ENCODE assay signal across 15 cellular contexts in genomic region chr20:5751856-5752255, GRCh38. TPM values are rescaled to one million over a fixed set of nuclear protein-coding genes. Genes with fewer than 3 reads are reported as not detected.
DNase-seq lines count a peak whose midpoint lies in the region; ATAC-seq and TF ChIP-seq lines count a peak whose summit lies in the region.
"Had no signal": no experiment of that assay in that cellular context is flagged by ENCODE, and none has a peak within 500 bp of the region (broad histone marks: within the 10 kb centered on the region; RNA-seq: fewer than 3 reads in every experiment).

No MANE protein-coding gene starts in this region.

- H3K4me2 ChIP-seq in IMR-90 (ENCODE audit: low read depth, low read length), result no peak overlapping the region
- no peak overlapping the region for H3K4me2 ChIP-seq in mammary epithelial cell (ENCODE audit: insufficient read depth, low read depth, low read length)

- no peak overlapping the region for H2BK5ac ChIP-seq in IMR-90 (ENCODE audit: low read depth, low read length, poor library complexity, severe bottlenecking)

- H2AFZ ChIP-seq in IMR-90 (replicated peaks; ENCODE audit: low read length, poor library complexity) (no peak overlapping the region), mammary epithelial cell (ENCODE audit: low read depth, low read length) (no peak overlapping the region)

- dilution Hi-C loops in IMR-90 (cut with HindIII; ENCODE audit: low sequenced_read_pairs, unreplicated experiment) (no loop called here), mammary epithelial cell (cut with HindIII; ENCODE audit: low sequenced_read_pairs) (no loop called here)

- H3K23ac ChIP-seq in IMR-90 (ENCODE audit: low read depth, low read length), result no peak overlapping the region

- H3K27ac Mint-ChIP-seq in CD4-positive, CD25-positive, alpha-beta regulatory T cell, result peak overlapping the region in 1 of 3 donors; percentile 84

- peaks cover 12 to 52% (median 34%) of the 10 kb centered on the region in 4 donors for H3K4me1 Mint-ChIP-seq in CD4-positive, CD25-positive, alpha-beta regulatory T cell

- peak overlapping the region; percentile 18 for H3K4me3 ChIP-seq in CD4-positive, CD25-positive, alpha-beta regulatory T cell (ENCODE audit: low read depth, low read length)
- H3K4me3 ChIP-seq in IMR-90 (ENCODE audit: insufficient read depth, low read depth, low read length), result no peak overlapping the region
- peak overlapping the region in 1 of 4 donors; percentile 64 for H3K4me3 ChIP-seq in adrenal gland
- no peak overlapping the region for H3K4me3 ChIP-seq in mucosa of descending colon
- no peak overlapping the region for H3K4me3 ChIP-seq in mammary epithelial cell (replicated peaks in 1 of 3; ENCODE audit: insufficient read depth in 1 of 3, low read depth in 2 of 3, low read length in 3 of 3)

- intact Hi-C loops in IMR-90 (cut with micrococcal nuclease) (no loop called here), adrenal gland (cut with DNase I) (no loop called here), mucosa of descending colon (cut with DNase I, micrococcal nuclease) (no loop called here), mammary epithelial cell (cut with micrococcal nuclease) (no loop called here)

- no peak overlapping the region for H2BK20ac ChIP-seq in IMR-90 (ENCODE audit: low read depth, low read length)

- no peak overlapping the region for H2BK15ac ChIP-seq in IMR-90 (ENCODE audit: low read depth, low read length)

- H3K4me3 Mint-ChIP-seq in CD4-positive, CD25-positive, alpha-beta regulatory T cell, result peak overlapping the region; percentile 56 to 90 (median 89)

- peaks cover 21% of the 10 kb centered on the region for H3K4me1 ChIP-seq in CD4-positive, CD25-positive, alpha-beta regulatory T cell (ENCODE audit: control insufficient read depth, insufficient read depth, low read length, poor library complexity, severe bottlenecking)
- H3K4me1 ChIP-seq in IMR-90 (ENCODE audit: control insufficient read depth, insufficient read depth, low read length), result peaks cover 3% of the 10 kb centered on the region; the same call in 1 of the 2 replicates
- peaks cover 10 to 18% of the 10 kb centered on the region in 2 donors for H3K4me1 ChIP-seq in adrenal gland (replicated peaks in 1 of 2)
- H3K4me1 ChIP-seq in mucosa of descending colon (ENCODE audit: low read depth), result peaks cover 9% of the 10 kb centered on the region
- peaks cover 3% of the 10 kb centered on the region for H3K4me1 ChIP-seq in mammary epithelial cell (ENCODE audit: insufficient read depth, low read length)

- H3K9ac ChIP-seq in IMR-90 (ENCODE audit: low read depth, low read length) (no peak overlapping the region), mammary epithelial cell (ENCODE audit: insufficient read depth, low read length) (no peak overlapping the region)

- H4K5ac ChIP-seq in IMR-90 (ENCODE audit: low read depth, low read length), result peak overlapping the region; percentile 59; the same call in 1 of the 2 replicates

- no peaks in the 10 kb centered on the region for H3K9me3 Mint-ChIP-seq in CD4-positive, CD25-positive, alpha-beta regulatory T cell

- no peak for ATAC-seq in CD4-positive, CD25-positive, alpha-beta regulatory T cell (ENCODE audit: low read depth in 2 of 2)
- ATAC-seq in IMR-90 (ENCODE audit: low read depth) (no peak), mucosa of descending colon (peak; percentile 57), HG03439 (IDR thresholded peaks at IDR 0.05; ENCODE audit: unreplicated experiment) (no peak)
- ATAC-seq: HepG2, sciatic nerve had no signal

- H3K27me3 Mint-ChIP-seq in CD4-positive, CD25-positive, alpha-beta regulatory T cell, result peaks cover 1% of the 10 kb centered on the region

- H3K36me3 Mint-ChIP-seq in CD4-positive, CD25-positive, alpha-beta regulatory T cell, result peaks cover 17% of the 10 kb centered on the region

- TF ChIP-seq CTCF in IMR-90 (conservative IDR thresholded peaks at IDR 0.05; ENCODE audit: low read depth, low read length), result no peak
- TF ChIP-seq CTCF in adrenal gland (IDR thresholded peaks at IDR 0.05), result no peak
- TF ChIP-seq CTCF in mucosa of descending colon (IDR thresholded peaks at IDR 0.05), result no peak
- no peak for TF ChIP-seq CTCF in mammary epithelial cell (conservative IDR thresholded peaks at IDR 0.05 in 1 of 2, IDR thresholded peaks at IDR 0.05 in 1 of 2; ENCODE audit: extremely low read depth in 1 of 2, insufficient read depth in 1 of 2, low read depth in 1 of 2, low read length in 2 of 2)

- H3K27ac ChIP-seq in CD4-positive, CD25-positive, alpha-beta regulatory T cell (ENCODE audit: insufficient read depth, low read length, poor library complexity, severe bottlenecking), result no peak overlapping the region
- H3K27ac ChIP-seq in IMR-90 (ENCODE audit: insufficient read depth, low read length) (no peak overlapping the region), adrenal gland (peak overlapping the region; percentile 82 to 93 (median 86)), mammary epithelial cell (ENCODE audit: insufficient read depth, low read depth, low read length) (no peak overlapping the region)

- no peaks in the 10 kb centered on the region for H3K36me3 ChIP-seq in CD4-positive, CD25-positive, alpha-beta regulatory T cell (ENCODE audit: control insufficient read depth, insufficient read depth, low read length)
- no peaks in the 10 kb centered on the region for H3K36me3 ChIP-seq in IMR-90 (ENCODE audit: control insufficient read depth, insufficient read depth, low read length)
- H3K36me3 ChIP-seq in adrenal gland (replicated peaks in 1 of 2), result no peaks in the 10 kb centered on the region
- H3K36me3 ChIP-seq in mucosa of descending colon (ENCODE audit: low read depth), result no peaks in the 10 kb centered on the region
- no peaks in the 10 kb centered on the region for H3K36me3 ChIP-seq in mammary epithelial cell (ENCODE audit: insufficient read depth, low read length)

- no peak overlapping the region for H3K4ac ChIP-seq in IMR-90 (ENCODE audit: low read depth, low read length)

- H2AK5ac ChIP-seq in IMR-90 (ENCODE audit: low read depth, low read length), result peak overlapping the region; percentile 31

- H3K18ac ChIP-seq in IMR-90 (ENCODE audit: low read depth, low read length), result no peak overlapping the region

- H3K56ac ChIP-seq in IMR-90 (ENCODE audit: extremely low read depth, insufficient read depth, low read length), result no peak overlapping the region

- H3K79me2 ChIP-seq in mammary epithelial cell (ENCODE audit: insufficient read depth, low read length), result no peaks in the 10 kb centered on the region

- H4K91ac ChIP-seq in IMR-90 (ENCODE audit: insufficient read depth, low read depth, low read length), result no peak overlapping the region

- H4K20me1 ChIP-seq in IMR-90 (ENCODE audit: insufficient read depth, low read length) (no peaks in the 10 kb centered on the region), mammary epithelial cell (ENCODE audit: insufficient read depth, low read length) (no peaks in the 10 kb centered on the region)

- H3K9me1 ChIP-seq in IMR-90 (ENCODE audit: insufficient read depth, low read length), result no peaks in the 10 kb centered on the region

- BruUV-seq in IMR-90 (replicated peaks; lab: Mats Ljungman, UMichigan) (no TSS peak), mammary epithelial cell (replicated peaks; lab: Mats Ljungman, UMichigan) (no TSS peak)

- H2AK9ac ChIP-seq in IMR-90 (replicated peaks; ENCODE audit: low read depth, low read length, poor library complexity), result no peak overlapping the region

- TF ChIP-seq RAD21 in IMR-90 (IDR thresholded peaks at IDR 0.05; ENCODE audit: low read length), result no peak

- no peak for DNase-seq in CD4-positive, CD25-positive, alpha-beta regulatory T cell
- DNase-seq in IMR-90 (no peak), adrenal gland (peak; percentile 70 to 94 (median 87)), mucosa of descending colon (no peak), mammary epithelial cell (no peak), NCI-H2081 treated with DMSO at 0.1 percent for 48 hours (lab: John Stamatoyannopoulos, UW) (no peak), hepatic stellate cell (ENCODE audit: low spot score) (no peak)
- DNase-seq: C1 segment of cervical spinal cord, GF-D8, NCI-H1417 treated with DMSO at 0.1 percent for 48 hours, NCI-H524 treated with DMSO at 0.1 percent for 48 hours, substantia nigra had no signal

- POLR2A ChIA-PET in IMR-90 (lab: Charles Lee; ENCODE audit: unreplicated experiment), result no interaction called here

- 94% methylated on average over 3 of the region's 4 CpGs; no CpG with 5 or more reads in 1 of the 2 experiments for WGBS in IMR-90 (ENCODE audit: extremely low coverage in 2 of 2, insufficient read length in 1 of 2), 2 experiments
- whole genome bisulfite sequencing in adrenal gland, 4 donors, result 46 to 56% (median 47%) methylated on average over 4 of the region's 4 CpGs
- WGBS in mammary epithelial cell (ENCODE audit: low coverage, missing lambda C conversion rate), result 100% methylated on average over 4 of the region's 4 CpGs

- H4K8ac ChIP-seq in IMR-90 (ENCODE audit: low read depth in 2 of 2, low read length in 2 of 2), result no peak overlapping the region

- H3K9me3 ChIP-seq in CD4-positive, CD25-positive, alpha-beta regulatory T cell (ENCODE audit: control insufficient read depth in 2 of 2, low read length in 2 of 2), result no peaks in the 10 kb centered on the region
- H3K9me3 ChIP-seq in IMR-90 (ENCODE audit: control insufficient read depth, insufficient read depth, low read length) (no peaks in the 10 kb centered on the region), adrenal gland (replicated peaks in 1 of 3) (no peaks in the 10 kb centered on the region), mucosa of descending colon (no peaks in the 10 kb centered on the region), mammary epithelial cell (replicated peaks; ENCODE audit: insufficient read depth, low read length) (no peaks in the 10 kb centered on the region)

- TF ChIP-seq POLR2A in IMR-90 (IDR thresholded peaks at IDR 0.05; ENCODE audit: low read depth, low read length) (no peak), adrenal gland (IDR thresholded peaks at IDR 0.05) (peak in 1 of 2 donors; percentile 80)

- peaks cover 0 to 7% of the 10 kb centered on the region in 2 experiments; a peak in 1 of 4 replicates for H3K79me1 ChIP-seq in IMR-90 (ENCODE audit: low read depth in 1 of 2, low read length in 2 of 2)

- in situ Hi-C loops in IMR-90 (cut with MboI; ENCODE audit: low sequenced_read_pairs), result no loop called here
- in situ Hi-C loops in mammary epithelial cell (cut with MboI; ENCODE audit: low sequenced_read_pairs in 2 of 2), result no loop called here

- CTCF ChIA-PET in IMR-90 (lab: Yijun Ruan, JAX), result no interaction called here
- CTCF ChIA-PET in mammary epithelial cell (lab: Charles Lee; ENCODE audit: low non-redundant PET), result no interaction called here

- no peak overlapping the region for H2BK120ac ChIP-seq in IMR-90 (ENCODE audit: low read depth, low read length)

- H3K14ac ChIP-seq in IMR-90 (replicated peaks; ENCODE audit: low read depth, low read length), result no peak overlapping the region

- H3K27me3 ChIP-seq in CD4-positive, CD25-positive, alpha-beta regulatory T cell (ENCODE audit: control insufficient read depth, insufficient read depth, low read length), result no peaks in the 10 kb centered on the region
- H3K27me3 ChIP-seq in IMR-90 (ENCODE audit: control insufficient read depth, insufficient read depth, low read length), result no peaks in the 10 kb centered on the region
- H3K27me3 ChIP-seq in adrenal gland, result no peaks in the 10 kb centered on the region
- H3K27me3 ChIP-seq in mammary epithelial cell (ENCODE audit: insufficient read depth, low read length), result no peaks in the 10 kb centered on the region

RNA-seq across cellular contexts. Expression of gene SHLD1, which starts 1.7 kb away (rescaled TPM):
- total RNA-seq in CD4-positive, CD25-positive, alpha-beta regulatory T cell, result 10.4 TPM
- polyA plus RNA-seq in CD4-positive, CD25-positive, alpha-beta regulatory T cell, result 10 to 100 TPM; 25.8 to 46.6 (median 29.2) TPM
- total RNA-seq in IMR-90 (2012; rRNA removed) (1.9 and 3.0 TPM in 2 replicates), adrenal gland (10 to 100 TPM in 6 of 8 donors, 1 to 10 TPM in 2; 3.6 to 18.0 (median 11.8) TPM), mucosa of descending colon (1 to 10 TPM; 7.5 to 8.3 (median 8.0) TPM), mammary epithelial cell (1 to 10 TPM; 1.0 to 2.0 TPM)
- polyA plus RNA-seq in IMR-90 (2012; rRNA removed) (2.2 and 2.6 TPM in 2 replicates), adrenal gland (10 to 100 TPM; 11.1 to 14.0 (median 13.9) TPM), mammary epithelial cell (2.9 TPM)
- polyA plus RNA-seq in IMR-90 (2012; cell fraction: cytosol; rRNA removed), result 2.3 and 2.6 TPM in 2 replicates
- polyA plus RNA-seq in IMR-90 (2012; cell fraction: nucleus; rRNA removed; ENCODE audit: low replicate concordance), result 1.3 and 2.8 TPM in 2 replicates
- polyA minus RNA-seq in mammary epithelial cell, result 18.8 TPM

Comparison
In these comparisons a context has a peak if more than half of its experiments do, and no peak if none do; other contexts are left out.
1. DNase-seq: peak in adrenal gland (7 of 7); none in CD4-positive, CD25-positive, alpha-beta regulatory T cell (0 of 3), IMR-90 (single experiment), mucosa of descending colon (0 of 3), mammary epithelial cell (single experiment), NCI-H2081 treated with DMSO at 0.1 percent for 48 hours (single experiment) and hepatic stellate cell (single experiment).
2. H3K27ac ChIP-seq: peak in adrenal gland (5 of 5); none in CD4-positive, CD25-positive, alpha-beta regulatory T cell (single experiment), IMR-90 (single experiment) and mammary epithelial cell (single experiment).